In the genomic region with DNA sequence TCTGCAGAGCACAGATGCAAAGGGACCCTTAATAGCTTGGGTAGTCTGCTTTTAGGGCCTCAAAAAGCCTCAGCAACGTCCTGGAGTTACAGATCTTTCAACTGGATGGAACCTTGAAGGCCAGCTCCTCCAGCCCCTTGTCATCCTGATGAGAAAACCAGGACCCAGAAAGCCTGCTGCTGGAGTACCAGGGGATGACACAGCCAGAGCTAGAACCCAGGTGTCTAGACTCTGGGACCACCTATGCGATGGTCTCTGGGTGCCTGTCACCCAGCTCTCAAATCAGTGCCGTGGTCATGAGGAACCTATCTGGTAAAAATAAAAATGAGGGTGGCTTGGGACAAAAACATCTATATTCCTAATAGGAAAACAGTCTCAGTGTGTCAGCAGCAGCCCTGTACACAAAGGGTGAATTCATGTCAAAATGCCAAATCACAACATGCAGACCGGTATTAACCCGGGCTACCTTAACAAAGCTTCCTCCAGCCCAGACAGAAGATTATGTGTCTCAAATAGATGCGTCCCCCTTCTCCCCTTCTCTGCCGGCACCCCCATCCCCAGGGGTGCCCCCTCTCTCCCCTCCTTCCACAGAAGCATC, we compare ENCODE assay signal across 9 cellular contexts. TPM values are rescaled to one million over a fixed set of nuclear protein-coding genes. Genes with fewer than 3 reads are reported as not detected.
DNase-seq lines count a peak whose midpoint lies in the region; ATAC-seq, FAIRE-seq and TF ChIP-seq lines count a peak whose summit lies in the region.
"Had no signal": no experiment of that assay in that cellular context is flagged by ENCODE, and none has a peak within 500 bp of the region (broad histone marks: within the 10 kb centered on the region; RNA-seq: fewer than 3 reads in every experiment).

No MANE protein-coding gene starts in this region.

- H3K4me3 ChIP-seq in body of pancreas (no peak overlapping the region), stomach smooth muscle (ENCODE audit: low read length in 2 of 2) (peak overlapping the region in 1 of 2 donors; percentile 65)

- peaks cover 50% of the 10 kb centered on the region for H3K4me1 Mint-ChIP-seq in activated CD4-positive, alpha-beta T cell treated with anti-CD3 and anti-CD28 coated beads for 36 hours

- H3K9me3 ChIP-seq in body of pancreas (no peaks in the 10 kb centered on the region), stomach smooth muscle (ENCODE audit: control insufficient read depth in 2 of 2, low read length in 2 of 2) (no peaks in the 10 kb centered on the region)

- POLR2A ChIA-PET in activated CD4-positive, alpha-beta T cell treated with anti-CD3 and anti-CD28 coated beads for 36 hours (lab: Charles Lee) = no interaction called here

- H3K27me3 Mint-ChIP-seq in activated CD4-positive, alpha-beta T cell treated with anti-CD3 and anti-CD28 coated beads for 36 hours = no peaks in the 10 kb centered on the region

- intact Hi-C loops in activated CD4-positive, alpha-beta T cell treated with anti-CD3 and anti-CD28 coated beads for 36 hours (cut with DNase I, micrococcal nuclease) = loop anchor here in 1 of 2 experiments (10.0 kb wide), 1 partner anchor 248 kb away; no protein-coding TSS in a partner anchor
- intact Hi-C loops in body of pancreas (cut with DNase I) = no loop called here

- H3K4me3 Mint-ChIP-seq in activated CD4-positive, alpha-beta T cell treated with anti-CD3 and anti-CD28 coated beads for 36 hours = no peak overlapping the region

- H3K36me3 ChIP-seq in body of pancreas (replicated peaks in 1 of 2; ENCODE audit: insufficient read depth in 1 of 2, low read depth in 2 of 2) (no peaks in the 10 kb centered on the region), stomach smooth muscle (ENCODE audit: control insufficient read depth in 2 of 2, insufficient read depth in 2 of 2, low read length in 2 of 2) (peaks cover 4 to 9% of the 10 kb centered on the region in 2 donors)

- CTCF ChIA-PET in activated CD4-positive, alpha-beta T cell treated with anti-CD3 and anti-CD28 coated beads for 36 hours (lab: Charles Lee) = interaction anchor here (0.5 to 1.2 kb wide), 2 partner anchors 15 to 30 kb away, joined by 3 to 4 read pairs; no protein-coding TSS in a partner anchor

- H3K27ac ChIP-seq in body of pancreas = peak overlapping the region in 3 of 4 donors; percentile 34 to 65 (median 57)
- H3K27ac ChIP-seq in stomach smooth muscle (ENCODE audit: low read length) = peak overlapping the region; percentile 67

- no peaks in the 10 kb centered on the region for H3K27me3 ChIP-seq in body of pancreas
- H3K27me3 ChIP-seq in stomach smooth muscle (ENCODE audit: control insufficient read depth in 1 of 2, insufficient read depth in 2 of 2, low read length in 2 of 2) = no peaks in the 10 kb centered on the region

- H3K9ac ChIP-seq in stomach smooth muscle (ENCODE audit: low read length in 2 of 2) = peak overlapping the region in 1 of 2 donors; percentile 50

- 48 to 66% methylated on average over 6 to 7 of the region's 7 CpGs for WGBS in body of pancreas, 2 donors

- H3K4me1 ChIP-seq in body of pancreas = peaks cover 51% of the 10 kb centered on the region
- peaks cover 55% of the 10 kb centered on the region for H3K4me1 ChIP-seq in stomach smooth muscle (ENCODE audit: control insufficient read depth, insufficient read depth, low read length)

- no peak for FAIRE-seq in HTR-8/SVneo (lab: Jason Lieb, UNC)

- H3K27ac Mint-ChIP-seq in activated CD4-positive, alpha-beta T cell treated with anti-CD3 and anti-CD28 coated beads for 36 hours = peak overlapping the region; percentile 70

- H3K9me3 Mint-ChIP-seq in activated CD4-positive, alpha-beta T cell treated with anti-CD3 and anti-CD28 coated beads for 36 hours (ENCODE audit: low read depth) = no peaks in the 10 kb centered on the region

- peaks cover 16% of the 10 kb centered on the region for H3K36me3 Mint-ChIP-seq in activated CD4-positive, alpha-beta T cell treated with anti-CD3 and anti-CD28 coated beads for 36 hours (ENCODE audit: low read depth)

- TF ChIP-seq CTCF in body of pancreas (IDR thresholded peaks at IDR 0.05) = no peak

- no peak for ATAC-seq in activated CD4-positive, alpha-beta T cell treated with anti-CD3 and anti-CD28 coated beads for 36 hours
- ATAC-seq in body of pancreas = no peak

- DNase-seq in activated CD4-positive, alpha-beta T cell treated with anti-CD3 and anti-CD28 coated beads for 36 hours = no peak
- DNase-seq in activated CD4-positive, alpha-beta T cell treated with anti-CD3 and anti-CD28 coated beads, Interleukin-2, amount 50 U/mL, for 48 hours = no peak
- DNase-seq in body of pancreas (no peak), islet precursor cell (peak; percentile 49), HTR-8/SVneo (ENCODE audit: insufficient read length, low spot score) (no peak), germinal center (ENCODE audit: low spot score) (no peak), NCI-H146 (lab: John Stamatoyannopoulos, UW) (no peak)
- DNase-seq: NCI-H446 had no signal

- TF ChIP-seq POLR2A in body of pancreas (IDR thresholded peaks at IDR 0.05) = no peak

RNA-seq across cellular contexts. Expression of gene SMAD7, which starts 28.5 kb away (rescaled TPM):
- total RNA-seq in activated CD4-positive, alpha-beta T cell treated with anti-CD3 and anti-CD28 coated beads for 36 hours = 1 to 10 TPM; 7.2 to 9.3 TPM
- total RNA-seq in body of pancreas = 10 to 100 TPM; 23.3 to 44.5 TPM
